ENCODE assay signal across 8 cellular contexts in the genomic region with DNA sequence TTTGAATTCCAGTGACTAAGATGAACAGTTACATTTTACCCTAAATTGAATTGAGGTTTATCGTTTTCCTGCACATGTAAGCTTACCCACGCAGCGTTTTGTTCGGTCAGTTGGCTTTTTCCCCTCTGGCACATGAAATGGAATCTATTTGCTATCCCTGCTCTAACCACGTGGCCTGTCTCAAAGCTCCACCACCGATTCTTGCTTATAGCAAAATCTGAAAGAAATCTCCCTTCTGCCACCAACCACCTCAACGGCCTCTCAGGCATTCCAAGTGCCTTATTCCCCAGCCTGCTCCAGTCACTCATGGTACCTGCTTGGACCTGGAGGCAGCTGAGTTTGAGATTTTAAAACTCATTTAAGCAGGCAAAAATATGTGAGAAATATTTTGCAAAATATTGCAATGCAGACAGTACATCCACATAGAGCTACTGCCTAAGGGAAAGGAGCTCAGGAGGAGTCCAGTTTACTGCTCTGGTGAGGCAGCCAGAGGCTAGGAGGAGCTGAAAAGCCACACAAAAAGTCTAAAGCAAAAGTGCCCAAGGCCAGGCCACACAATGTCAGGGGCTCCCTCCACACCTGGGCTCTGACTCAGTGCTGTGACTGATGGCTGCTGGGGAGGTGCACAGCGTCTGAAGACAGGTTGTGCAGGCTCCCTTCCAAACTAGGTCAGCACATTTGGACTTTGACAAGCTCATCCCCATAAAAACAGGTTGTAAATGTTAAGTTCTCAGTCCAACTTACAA. TPM values are rescaled to one million over a fixed set of nuclear protein-coding genes. Genes with fewer than 3 reads are reported as not detected.
DNase-seq lines count a peak whose midpoint lies in the region; ATAC-seq and FAIRE-seq lines count a peak whose summit lies in the region.

No MANE protein-coding gene starts in this region.

- H3K27ac Mint-ChIP-seq in activated T-cell treated with anti-CD3 and anti-CD28 coated beads, Interleukin-2, amount 50 U/mL, for 24 hours: peak overlapping the region; percentile 63

- FAIRE-seq in frontal cortex (lab: Jason Lieb, UNC): no peak

- no peaks in the 10 kb centered on the region for H3K9me3 Mint-ChIP-seq in activated T-cell treated with anti-CD3 and anti-CD28 coated beads, Interleukin-2, amount 50 U/mL, for 24 hours

- ATAC-seq in GM21381 (IDR thresholded peaks at IDR 0.05; ENCODE audit: unreplicated experiment) (no peak), GM18868 (IDR thresholded peaks at IDR 0.05; ENCODE audit: unreplicated experiment) (no peak)

- H3K4me1 Mint-ChIP-seq in activated T-cell treated with anti-CD3 and anti-CD28 coated beads, Interleukin-2, amount 50 U/mL, for 24 hours (ENCODE audit: low read depth): peaks cover 76% of the 10 kb centered on the region

- no peaks in the 10 kb centered on the region for H3K27me3 Mint-ChIP-seq in activated T-cell treated with anti-CD3 and anti-CD28 coated beads, Interleukin-2, amount 50 U/mL, for 24 hours

- DNase-seq in activated T-cell treated with anti-CD3 and anti-CD28 coated beads, Interleukin-2, amount 50 U/mL, for 24 hours: no peak
- DNase-seq in activated T-cell treated with anti-CD3 and anti-CD28 coated beads for 4 hours (no peak), astrocyte of the hippocampus (ENCODE audit: low read depth, low spot score) (peak; percentile 73), hippocampal formation (lab: John Stamatoyannopoulos, UW) (peak; percentile 37 to 41), frontal cortex (ENCODE audit: low spot score in 2 of 2) (no peak)
- peak; percentile 37 for DNase-seq in stimulated activated CD4-positive, alpha-beta T cell treated with anti-CD3 and anti-CD28 coated beads, Interleukin-15, amount 100 ng/mL, for 24 hours

- no peaks in the 10 kb centered on the region for H3K36me3 Mint-ChIP-seq in activated T-cell treated with anti-CD3 and anti-CD28 coated beads, Interleukin-2, amount 50 U/mL, for 24 hours (ENCODE audit: low read depth)

- H3K4me3 Mint-ChIP-seq in activated T-cell treated with anti-CD3 and anti-CD28 coated beads, Interleukin-2, amount 50 U/mL, for 24 hours: no peak overlapping the region

RNA-seq across cellular contexts. Expression of gene ARHGAP17, which starts 26.4 kb away (rescaled TPM):
- 19.6 TPM for total RNA-seq in frontal cortex

Comparison
In these comparisons a context has a peak if more than half of its experiments do, and no peak if none do; other contexts are left out.
1. DNase-seq: peak in astrocyte of the hippocampus (single experiment), hippocampal formation (2 of 2) and stimulated activated CD4-positive, alpha-beta T cell treated with anti-CD3 and anti-CD28 coated beads, Interleukin-15, amount 100 ng/mL, for 24 hours (single experiment); none in activated T-cell treated with anti-CD3 and anti-CD28 coated beads, Interleukin-2, amount 50 U/mL, for 24 hours (single experiment), activated T-cell treated with anti-CD3 and anti-CD28 coated beads for 4 hours (single experiment) and frontal cortex (0 of 2).